8 cellular contexts compared by ENCODE assay signal in the genomic region with DNA sequence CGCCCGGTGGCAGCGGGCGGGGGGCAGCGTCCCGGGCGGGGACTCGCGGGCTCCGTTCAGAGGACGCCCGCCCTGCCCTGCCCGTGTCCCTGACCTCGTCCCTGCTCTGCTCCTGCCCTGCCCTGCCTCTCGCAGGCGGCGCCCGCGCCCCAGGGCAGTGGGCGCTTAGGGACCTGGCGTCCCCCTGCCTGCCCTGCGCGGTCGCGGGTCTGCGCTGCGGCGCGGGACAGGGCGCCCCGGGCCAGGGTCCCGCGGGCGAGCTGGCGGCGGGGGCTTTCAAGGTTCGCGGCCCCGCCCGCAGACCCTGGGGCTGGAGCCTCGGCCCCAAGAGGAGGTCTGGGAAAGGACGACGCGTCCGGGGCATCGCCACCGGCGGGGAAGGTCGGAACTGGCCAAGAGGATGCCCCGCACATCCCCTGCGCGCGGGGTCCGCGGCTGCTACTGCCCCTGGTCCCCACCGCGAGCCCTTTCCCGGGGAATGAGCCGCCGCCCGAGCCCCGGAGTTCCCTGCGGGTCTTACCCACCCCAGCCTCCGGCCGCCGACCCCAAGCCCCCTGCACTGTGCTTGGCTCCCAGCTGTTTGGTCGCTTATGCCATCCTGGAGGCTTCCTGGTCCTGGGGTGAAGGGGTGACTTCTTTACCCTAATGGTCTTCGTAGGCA. TPM values are rescaled to one million over a fixed set of nuclear protein-coding genes. Genes with fewer than 3 reads are reported as not detected.
A peak's percentile ranks its signal among the peaks of the same experiment; 100 is the strongest.
DNase-seq lines count a peak whose midpoint lies in the region; ATAC-seq and TF ChIP-seq lines count a peak whose summit lies in the region.

No MANE protein-coding gene starts in this region.

- no peak for TF ChIP-seq EP300 in esophagus muscularis mucosa (IDR thresholded peaks at IDR 0.05)

- H3K9ac ChIP-seq in HCT116 (ENCODE audit: low read length): peak overlapping the region; percentile 57
- peak overlapping the region; percentile 78 for H3K9ac ChIP-seq in SK-N-MC (ENCODE audit: insufficient read length)

- H4K20me1 ChIP-seq in HCT116 (ENCODE audit: insufficient read depth): no peaks in the 10 kb centered on the region

- H2AFZ ChIP-seq in HCT116 (ENCODE audit: low read depth, low read length, poor library complexity, severe bottlenecking): no peak overlapping the region

- ATAC-seq in GM18502 (IDR thresholded peaks at IDR 0.05; ENCODE audit: poor library complexity, unreplicated experiment) (peak; percentile 42), HCT116 (peak; percentile 60), GM18861 (IDR thresholded peaks at IDR 0.05; ENCODE audit: unreplicated experiment) (no peak)

- no peaks in the 10 kb centered on the region for H3K9me3 ChIP-seq in HCT116 (ENCODE audit: control insufficient read depth in 1 of 2, insufficient read depth in 1 of 2, low read depth in 1 of 2, low read length in 2 of 2)
- no peaks in the 10 kb centered on the region for H3K9me3 ChIP-seq in SK-N-MC (ENCODE audit: low read depth, low read length)
- H3K9me3 ChIP-seq in esophagus muscularis mucosa: no peaks in the 10 kb centered on the region
- no peaks in the 10 kb centered on the region for H3K9me3 ChIP-seq in neutrophil

- H3K79me2 ChIP-seq in HCT116 (ENCODE audit: insufficient read depth, low read length): peaks cover 3% of the 10 kb centered on the region; the same call in 1 of the 2 replicates

- H3K36me3 ChIP-seq in HCT116 (ENCODE audit: control insufficient read depth in 1 of 2, insufficient read depth in 2 of 2, low read length in 2 of 2): no peaks in the 10 kb centered on the region
- no peaks in the 10 kb centered on the region; the same call in 1 of the 2 replicates for H3K36me3 ChIP-seq in SK-N-MC (ENCODE audit: insufficient read depth, low read length)
- H3K36me3 ChIP-seq in esophagus muscularis mucosa: no peaks in the 10 kb centered on the region
- no peaks in the 10 kb centered on the region for H3K36me3 ChIP-seq in neutrophil

- TF ChIP-seq CTCF in HCT116 (IDR thresholded peaks at IDR 0.05 in 2 of 3, conservative IDR thresholded peaks at IDR 0.05 in 1 of 3; ENCODE audit: borderline replicate concordance in 1 of 3, insufficient read depth in 1 of 3, low read depth in 2 of 3, low read length in 2 of 3) (no peak), esophagus muscularis mucosa (IDR thresholded peaks at IDR 0.05) (no peak), neutrophil (IDR thresholded peaks at IDR 0.05) (no peak)

- no peak for DNase-seq in HCT116 (ENCODE audit: low read depth, low spot score)
- DNase-seq in SK-N-MC (ENCODE audit: low read depth, low spot score): no peak
- no peak for DNase-seq in esophagus muscularis mucosa (ENCODE audit: extremely low spot score)
- DNase-seq in MV-4-11 (lab: John Stamatoyannopoulos, UW): no peak
- DNase-seq in cerebellar cortex (ENCODE audit: low spot score): no peak

- H3K27ac ChIP-seq in HCT116 (ENCODE audit: low read depth, low read length) (peak overlapping the region; percentile 59; the same call in 1 of the 2 replicates), SK-N-MC (no peak overlapping the region), esophagus muscularis mucosa (replicated peaks in 1 of 4) (peak overlapping the region; percentile 64 to 80 (median 70)), neutrophil (peak overlapping the region; percentile 69)

- intact Hi-C loops in HCT116 (cut with micrococcal nuclease): loop anchor here (5.0 kb wide), 1 partner anchor 124 kb away; no protein-coding TSS in a partner anchor
- intact Hi-C loops in esophagus muscularis mucosa (cut with DNase I): loop anchor here (5.0 kb wide), 2 partner anchors 89 to 124 kb away; no protein-coding TSS in a partner anchor

- CTCF ChIA-PET in HCT116 (lab: Charles Lee): interaction anchor here (0.7 to 1.6 kb wide), 2 partner anchors 21 to 83 kb away, joined by 3 to 4 read pairs; no protein-coding TSS in a partner anchor

- no peaks in the 10 kb centered on the region for H3K27me3 ChIP-seq in HCT116 (ENCODE audit: insufficient read depth, low read length)
- no peaks in the 10 kb centered on the region for H3K27me3 ChIP-seq in esophagus muscularis mucosa
- no peaks in the 10 kb centered on the region for H3K27me3 ChIP-seq in neutrophil

- POLR2A ChIA-PET in HCT116 (lab: Charles Lee): interaction anchor here (0.7 kb wide), 1 partner anchor 39 kb away, joined by 5 read pairs; no protein-coding TSS in a partner anchor

- no TSS peak for BruUV-seq in HCT116 (replicated peaks; lab: Mats Ljungman, UMichigan)

- H3K4me1 ChIP-seq in HCT116 (ENCODE audit: control insufficient read depth in 1 of 2, insufficient read depth in 2 of 2, low read length in 2 of 2) (peaks cover 12 to 37% of the 10 kb centered on the region in 2 experiments; a peak in 3 of 4 replicates), esophagus muscularis mucosa (peaks cover 18 to 39% (median 29%) of the 10 kb centered on the region in 4 donors), neutrophil (ENCODE audit: control insufficient read depth in 1 of 2, insufficient read depth in 1 of 2, low read depth in 1 of 2, low read length in 1 of 2) (peaks cover 19% of the 10 kb centered on the region in 2 experiments)

- WGBS in esophagus muscularis mucosa: 0% methylated on average over 6 of the region's 68 CpGs

- H3K9me2 ChIP-seq in HCT116 (ENCODE audit: insufficient read depth): no peaks in the 10 kb centered on the region

- peak overlapping the region; percentile 36 to 49 for H3K4me3 ChIP-seq in HCT116 (replicated peaks in 1 of 2; ENCODE audit: low read depth in 1 of 2, low read length in 2 of 2)
- H3K4me3 ChIP-seq in SK-N-MC: peak overlapping the region; percentile 86
- peak overlapping the region; percentile 74 to 90 (median 78) for H3K4me3 ChIP-seq in esophagus muscularis mucosa
- H3K4me3 ChIP-seq in neutrophil (ENCODE audit: low read depth in 1 of 2, low read length in 1 of 2): peak overlapping the region; percentile 67 to 69

- H3K4me2 ChIP-seq in HCT116 (ENCODE audit: low read length): peak overlapping the region; percentile 62

- no peak for TF ChIP-seq RAD21 in HCT116 (IDR thresholded peaks at IDR 0.05; ENCODE audit: low read depth)

- TF ChIP-seq POLR2A in HCT116 (IDR thresholded peaks at IDR 0.05; ENCODE audit: borderline replicate concordance, extremely low read depth, insufficient read depth, insufficient read length): no peak
- TF ChIP-seq POLR2A in esophagus muscularis mucosa (IDR thresholded peaks at IDR 0.05; ENCODE audit: low read depth): no peak

- RAD21 ChIA-PET in HCT116 (lab: Charles Lee; ENCODE audit: low non-redundant PET in 1 of 2, low total read pairs in 2 of 2, uncharacterized antibody in 2 of 2, unreplicated experiment in 2 of 2): no interaction called here

TF ChIP-seq in HCT116, 20 proteins besides CTCF, POLR2A, EP300 and RAD21:
- TF ChIP-seq ZFX (IDR thresholded peaks at IDR 0.05) (0 out of 2 replicates have a peak, but pooled peaks have one; percentile 13), SP1 (IDR thresholded peaks at IDR 0.05; ENCODE audit: low read depth) (no peak)

RNA-seq across cellular contexts. Expression of a gene that starts 0.7 kb away (rescaled TPM):
- total RNA-seq in HCT116 (2021; ENCODE audit: unreplicated experiment) (13.0 TPM), esophagus muscularis mucosa (10 to 100 TPM in 1 of 4 donors, 1 to 10 TPM in 3; 5.4 to 10.8 (median 8.8) TPM)
- polyA plus RNA-seq in HCT116 (2012): 6.2 and 8.7 TPM in 2 replicates

RNA-seq across cellular contexts. Expression of a gene that starts 40.3 kb away (rescaled TPM):
- total RNA-seq in HCT116 (2021; ENCODE audit: unreplicated experiment): not detected
- 0.09 TPM in 2 replicates for polyA plus RNA-seq in HCT116 (2012)
- 1 to 10 TPM; 3.7 to 7.0 (median 5.8) TPM for total RNA-seq in esophagus muscularis mucosa

RNA-seq across cellular contexts. Expression of a gene that starts 52.2 kb away (rescaled TPM):
- total RNA-seq in HCT116 (2021; ENCODE audit: unreplicated experiment) (1.5 TPM), esophagus muscularis mucosa (1 to 10 TPM; 3.3 to 8.3 (median 5.8) TPM)
- polyA plus RNA-seq in HCT116 (2012): 0.65 and 0.99 TPM in 2 replicates
